16 cellular contexts compared by ENCODE assay signal in the genomic region with DNA sequence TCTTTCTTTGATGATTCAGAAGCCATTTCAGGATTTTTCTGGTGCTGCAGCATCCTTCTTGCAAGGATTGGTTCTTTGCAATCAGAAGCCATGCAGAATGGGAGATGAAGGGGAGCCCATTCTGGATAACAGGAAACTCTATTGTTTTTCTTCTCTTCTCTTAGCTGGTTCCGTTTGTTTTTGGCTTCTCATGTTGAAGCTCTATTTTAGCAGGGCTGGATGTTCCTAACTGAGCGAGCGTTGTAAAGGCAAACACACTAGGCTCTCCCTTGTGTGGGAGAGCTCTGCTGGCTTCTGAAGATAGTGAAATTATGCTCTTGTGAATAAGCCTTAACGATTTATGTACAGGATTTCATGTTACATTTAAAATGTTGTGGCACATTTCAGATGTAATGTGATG. TPM values are rescaled to one million over a fixed set of nuclear protein-coding genes. Genes with fewer than 3 reads are reported as not detected.
DNase-seq lines count a peak whose midpoint lies in the region; ATAC-seq and TF ChIP-seq lines count a peak whose summit lies in the region.
"Had no signal": no experiment of that assay in that cellular context is flagged by ENCODE, and none has a peak within 500 bp of the region (broad histone marks: within the 10 kb centered on the region; RNA-seq: fewer than 3 reads in every experiment).

No MANE protein-coding gene starts in this region.

- H3K27me3 ChIP-seq in dorsolateral prefrontal cortex, result no peaks in the 10 kb centered on the region

- in situ Hi-C loops in G401 (cut with HindIII; ENCODE audit: low sequenced_read_pairs), result no loop called here

- peak overlapping the region in 1 of 3 experiments; percentile 27 for H3K4me3 Mint-ChIP-seq in nephron
- H3K4me3 Mint-ChIP-seq: B cell; CD8-positive, alpha-beta T cell had no signal

- no peak for ATAC-seq in HG02981 (IDR thresholded peaks at IDR 0.05; ENCODE audit: unreplicated experiment)
- ATAC-seq in GM19395 (IDR thresholded peaks at IDR 0.05; ENCODE audit: unreplicated experiment), result no peak
- ATAC-seq: CD8-positive, alpha-beta T cell; HCT116 had no signal

- DNase-seq in G401 (ENCODE audit: low spot score), result peak; percentile 33
- peak in 1 of 10 donors; percentile 18 for DNase-seq in dorsolateral prefrontal cortex
- DNase-seq in HPDE6-E6E7 (ENCODE audit: extremely low spot score), result no peak
- DNase-seq: ACHN; CD8-positive, alpha-beta T cell; COR-L47; DND-41; GF-D8 had no signal

- peak overlapping the region in 5 of 59 donors; percentile 1 to 25 (median 3) for H3K4me3 ChIP-seq in dorsolateral prefrontal cortex

- peak overlapping the region in 42 of 59 donors; percentile 9 to 79 (median 54) for H3K27ac ChIP-seq in dorsolateral prefrontal cortex
- peak overlapping the region; percentile 10 for H3K27ac ChIP-seq in temporal lobe (ENCODE audit: low read depth, low read length)
- H3K27ac ChIP-seq: C4-2B had no signal

- H3K4me1 Mint-ChIP-seq in nephron, result peaks cover 65% of the 10 kb centered on the region
- H3K4me1 Mint-ChIP-seq: B cell had no signal

- peak overlapping the region; percentile 55 to 86 (median 76) for H3K27ac Mint-ChIP-seq in nephron
- H3K27ac Mint-ChIP-seq: B cell; CD8-positive, alpha-beta T cell had no signal

- H3K36me3 Mint-ChIP-seq in nephron (ENCODE audit: low read depth), result no peaks in the 10 kb centered on the region
- H3K36me3 Mint-ChIP-seq: CD8-positive, alpha-beta T cell had no signal

- no peaks in the 10 kb centered on the region for H3K9me3 Mint-ChIP-seq in nephron
- H3K9me3 Mint-ChIP-seq: CD8-positive, alpha-beta T cell had no signal

- H3K27me3 Mint-ChIP-seq in nephron (ENCODE audit: low read depth), result peaks cover 2% of the 10 kb centered on the region

- intact Hi-C loops in dorsolateral prefrontal cortex (cut with DNase I), result no loop called here

- TF ChIP-seq CTCF in dorsolateral prefrontal cortex (IDR thresholded peaks at IDR 0.05 in 54 of 56, conservative IDR thresholded peaks at IDR 0.05 in 2 of 56; ENCODE audit: low read depth in 1 of 56, partially characterized antibody in 56 of 56) (no peak), nephron (IDR thresholded peaks at IDR 0.05; ENCODE audit: unreplicated experiment in 3 of 3) (no peak)

RNA-seq across cellular contexts. Expression of a gene that starts 8.3 kb away (rescaled TPM):
- total RNA-seq in G401 (2014; rRNA removed; shearing (Covaris generic)), result 3.3 TPM in 1 of 2 replicates, not detected in the other
- total RNA-seq in dorsolateral prefrontal cortex, result 100 to 1,000 TPM in 35 of 120 experiments, 10 to 100 TPM in 85; 42.4 to 137 (median 88.6) TPM
- total RNA-seq in temporal lobe, result 20.9 TPM
- total RNA-seq: A172; CD8-positive, alpha-beta T cell had no signal
